Comparison of ENCODE assay signal across 10 cellular contexts in genomic region chr14:73726025-73726961, GRCh38. TPM values are rescaled to one million over a fixed set of nuclear protein-coding genes. Genes with fewer than 3 reads are reported as not detected.
DNase-seq lines count a peak whose midpoint lies in the region; ATAC-seq and TF ChIP-seq lines count a peak whose summit lies in the region.
"Had no signal": no experiment of that assay in that cellular context is flagged by ENCODE, and none has a peak within 500 bp of the region (broad histone marks: within the 10 kb centered on the region; RNA-seq: fewer than 3 reads in every experiment).

No MANE protein-coding gene starts in this region.

- H3K4me3 ChIP-seq in fibroblast of pulmonary artery (replicated peaks; ENCODE audit: low read depth, low read length): no peak overlapping the region

- H3K27ac ChIP-seq in VCaP: peak overlapping the region; percentile 46

- ATAC-seq in stimulated activated memory B cell treated with anti-CD40 and anti-IgM and Interleukin-4, amounts not matched to agents 10 μg/mL and 1 μg/mL and 100 μg/mL, for 72 hours: no peak
- no peak for ATAC-seq in HG03175 (IDR thresholded peaks at IDR 0.05; ENCODE audit: unreplicated experiment)

- TF ChIP-seq CTCF in HFFc6 (IDR thresholded peaks at IDR 0.05) (no peak), VCaP (conservative IDR thresholded peaks at IDR 0.05) (no peak), fibroblast of pulmonary artery (IDR thresholded peaks at IDR 0.05; ENCODE audit: low read length, missing control alignments) (no peak)

- H3K27ac Mint-ChIP-seq in HFFc6: peak overlapping the region; percentile 97
- H3K27ac Mint-ChIP-seq in stimulated activated memory B cell treated with anti-CD40 and anti-IgM and Interleukin-4, amounts not matched to agents 10 μg/mL and 1 μg/mL and 100 μg/mL, for 72 hours: peak overlapping the region; percentile 69

- H3K9me3 Mint-ChIP-seq in HFFc6: no peaks in the 10 kb centered on the region
- no peaks in the 10 kb centered on the region for H3K9me3 Mint-ChIP-seq in stimulated activated memory B cell treated with anti-CD40 and anti-IgM and Interleukin-4, amounts not matched to agents 10 μg/mL and 1 μg/mL and 100 μg/mL, for 72 hours

- H3K4me1 Mint-ChIP-seq in HFFc6 (ENCODE audit: low read depth): peaks cover 65% of the 10 kb centered on the region
- H3K4me1 Mint-ChIP-seq in stimulated activated memory B cell treated with anti-CD40 and anti-IgM and Interleukin-4, amounts not matched to agents 10 μg/mL and 1 μg/mL and 100 μg/mL, for 72 hours: peaks cover 51% of the 10 kb centered on the region

- DNase-seq in HFFc6: no peak
- DNase-seq in fibroblast of pulmonary artery (ENCODE audit: low read depth): peak; percentile 48
- no peak for DNase-seq in epidermal melanocyte (ENCODE audit: insufficient read length, low spot score)
- no peak for DNase-seq in NCI-H524 (lab: John Stamatoyannopoulos, UW)
- no peak for DNase-seq in activated gamma-delta T cell (lab: John Stamatoyannopoulos, UW)
- DNase-seq: activated T-cell treated with anti-CD3 and anti-CD28 coated beads, Interleukin-2, amount 50 U/mL, for 1 hour; foreskin melanocyte had no signal

- peaks cover 7% of the 10 kb centered on the region for H3K27me3 Mint-ChIP-seq in HFFc6 (ENCODE audit: insufficient read depth)
- H3K27me3 Mint-ChIP-seq in stimulated activated memory B cell treated with anti-CD40 and anti-IgM and Interleukin-4, amounts not matched to agents 10 μg/mL and 1 μg/mL and 100 μg/mL, for 72 hours: no peaks in the 10 kb centered on the region

- H3K36me3 Mint-ChIP-seq in HFFc6 (ENCODE audit: low read depth): peaks cover 42% of the 10 kb centered on the region
- H3K36me3 Mint-ChIP-seq in stimulated activated memory B cell treated with anti-CD40 and anti-IgM and Interleukin-4, amounts not matched to agents 10 μg/mL and 1 μg/mL and 100 μg/mL, for 72 hours: peaks cover 76% of the 10 kb centered on the region

- H3K4me3 Mint-ChIP-seq in HFFc6: peak overlapping the region; percentile 37
- peak overlapping the region; percentile 16 for H3K4me3 Mint-ChIP-seq in stimulated activated memory B cell treated with anti-CD40 and anti-IgM and Interleukin-4, amounts not matched to agents 10 μg/mL and 1 μg/mL and 100 μg/mL, for 72 hours

RNA-seq across cellular contexts. Expression of gene PNMA1, which starts 12.1 kb away (rescaled TPM):
- 10 to 100 TPM; 51.1 to 60.9 (median 53.2) TPM for total RNA-seq in HFFc6 (2021; fragmentation: NEBNext Ultra II Directional; extraction: Animal tissue kit (Norgen Biotek cat#: 25700))
